In the genomic region with DNA sequence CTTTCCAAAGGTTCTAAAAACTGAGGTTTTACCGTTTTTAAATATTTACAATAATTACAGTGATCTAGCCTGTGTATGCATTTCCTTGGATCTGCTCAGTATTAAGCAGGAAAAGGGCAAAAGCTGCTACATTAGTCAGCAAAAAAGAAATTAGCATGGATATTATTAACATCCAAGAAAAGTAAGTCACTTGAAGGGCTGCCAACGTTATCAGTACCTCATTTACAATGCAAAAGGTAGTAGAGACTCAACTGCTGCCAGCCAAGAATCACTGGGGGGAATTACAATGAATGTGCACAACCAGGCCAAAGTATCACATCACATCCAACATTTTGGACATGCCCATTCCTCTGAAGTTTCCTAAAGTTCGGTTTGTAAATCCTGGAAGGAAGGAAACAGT, we compare ENCODE assay signal across 8 cellular contexts. TPM values are rescaled to one million over a fixed set of nuclear protein-coding genes. Genes with fewer than 3 reads are reported as not detected.
DNase-seq lines count a peak whose midpoint lies in the region; ATAC-seq and TF ChIP-seq lines count a peak whose summit lies in the region.

No MANE protein-coding gene starts in this region.

- intact Hi-C loops in esophagus muscularis mucosa (cut with DNase I) = loop anchor here (2.0 to 5.0 kb wide), 2 partner anchors 70 to 97 kb away; no protein-coding TSS in a partner anchor

- peaks cover 55% of the 10 kb centered on the region for H4K20me1 ChIP-seq in BLaER1

- no peak for TF ChIP-seq EP300 in esophagus muscularis mucosa (IDR thresholded peaks at IDR 0.05)

- H3K4me2 ChIP-seq in BLaER1 = peak overlapping the region; percentile 98

- H3K27ac ChIP-seq in BLaER1 = no peak overlapping the region
- peak overlapping the region; percentile 98 to 100 (median 99) for H3K27ac ChIP-seq in esophagus muscularis mucosa (replicated peaks in 1 of 4)

- H3K27me3 ChIP-seq in BLaER1 = peaks cover 32% of the 10 kb centered on the region
- H3K27me3 ChIP-seq in esophagus muscularis mucosa = no peaks in the 10 kb centered on the region
- no peaks in the 10 kb centered on the region for H3K27me3 ChIP-seq in neuron (ENCODE audit: insufficient read depth, low read length)

- peaks cover 33% of the 10 kb centered on the region for H3K4me1 ChIP-seq in BLaER1
- H3K4me1 ChIP-seq in esophagus muscularis mucosa = peaks cover 47 to 79% (median 76%) of the 10 kb centered on the region in 4 donors
- H3K4me1 ChIP-seq in neuron (ENCODE audit: insufficient read depth, low read length) = peaks cover 47% of the 10 kb centered on the region

- peak; percentile 64 for DNase-seq in NCI-H526 treated with DMSO at 0.1 percent for 48 hours (lab: John Stamatoyannopoulos, UW)
- DNase-seq in esophagus muscularis mucosa (ENCODE audit: extremely low spot score) = no peak
- DNase-seq in stimulated activated CD4-positive, alpha-beta T cell treated with anti-CD3 and anti-CD28 coated beads, Interleukin-15, amount 100 ng/mL, for 24 hours = no peak
- DNase-seq in SIG-M5 (lab: John Stamatoyannopoulos, UW) = no peak
- DNase-seq in SIG-M5 treated with dmso at 0.1 percent for 504 hours (lab: John Stamatoyannopoulos, UW; ENCODE audit: unreplicated experiment) = no peak

- H3K36me3 ChIP-seq in BLaER1 (peaks cover 9% of the 10 kb centered on the region; the same call in 1 of the 2 replicates), esophagus muscularis mucosa (no peaks in the 10 kb centered on the region), neuron (ENCODE audit: insufficient read depth, low read length) (peaks cover 24% of the 10 kb centered on the region)

- TF ChIP-seq CTCF in esophagus muscularis mucosa (IDR thresholded peaks at IDR 0.05) = no peak

- H3K4me3 ChIP-seq in BLaER1 (peak overlapping the region; percentile 79), esophagus muscularis mucosa (peak overlapping the region; percentile 71 to 93 (median 80)), neuron (ENCODE audit: low read length) (peak overlapping the region; percentile 99)

- no peaks in the 10 kb centered on the region for H3K9me3 ChIP-seq in BLaER1
- no peaks in the 10 kb centered on the region for H3K9me3 ChIP-seq in esophagus muscularis mucosa
- H3K9me3 ChIP-seq in neuron (ENCODE audit: low read length) = no peaks in the 10 kb centered on the region

- TF ChIP-seq POLR2A in esophagus muscularis mucosa (IDR thresholded peaks at IDR 0.05; ENCODE audit: low read depth) = no peak

- no peak overlapping the region for H2AFZ ChIP-seq in neuron (ENCODE audit: low read depth, low read length)

- WGBS in esophagus muscularis mucosa = 7% methylated on average over 3 of the region's 3 CpGs

- 0 out of 2 replicates have a peak overlapping the region, but pooled peaks have one; percentile 82 for H3K9ac ChIP-seq in BLaER1

- no peak for ATAC-seq in GM21619 (IDR thresholded peaks at IDR 0.05; ENCODE audit: unreplicated experiment)

RNA-seq across cellular contexts. Expression of a gene that starts 1.9 kb away (rescaled TPM):
- 100 to 1,000 TPM; 140 to 268 (median 194) TPM for total RNA-seq in esophagus muscularis mucosa
